Comparison of ENCODE assay signal across 17 cellular contexts in genomic region chr3:171190668-171191067, GRCh38.
DNase-seq lines count a peak whose midpoint lies in the region; ATAC-seq and TF ChIP-seq lines count a peak whose summit lies in the region.
"Had no signal": no experiment of that assay in that cellular context is flagged by ENCODE, and none has a peak within 500 bp of the region (broad histone marks: within the 10 kb centered on the region; RNA-seq: fewer than 3 reads in every experiment).

No MANE protein-coding gene starts in this region.

- DNase-seq in A172 (ENCODE audit: low spot score): peak; percentile 76
- DNase-seq in Caki2 (ENCODE audit: low read depth): peak; percentile 59
- DNase-seq in PC-9: peak in 1 of 2 experiments; percentile 55
- DNase-seq in dermis blood vessel endothelial cell: peak; percentile 68
- DNase-seq in body of pancreas: no peak
- no peak for DNase-seq in activated CD4-positive, CD25-positive, alpha-beta regulatory T cell treated with anti-CD3 and anti-CD28 coated beads, Interleukin-2, amount 50 U/mL, for 72 hours
- DNase-seq: activated CD8-positive, alpha-beta memory T cell treated with anti-CD3 and anti-CD28 coated beads for 24 hours; activated effector memory CD4-positive, alpha-beta T cell treated with anti-CD3 and anti-CD28 coated beads, Interleukin-2, amount 50 U/mL, for 16 hours; Caco-2; left lung; mucosa of descending colon; NCI-H1105; NCI-H524 treated with DMSO at 0.1 percent for 48 hours had no signal

- H3K4me2 ChIP-seq in PC-9: 0 out of 2 replicates have a peak overlapping the region, but pooled peaks have one; percentile 2

- no peaks in the 10 kb centered on the region for H3K27me3 ChIP-seq in PC-9 (ENCODE audit: insufficient read depth, low read depth)
- H3K27me3 ChIP-seq in body of pancreas: no peaks in the 10 kb centered on the region
- H3K27me3 ChIP-seq: left lung, neutrophil, right atrium auricular region had no signal

- H3K27ac ChIP-seq in PC-9 (peak overlapping the region; percentile 18; the same call in 1 of the 2 replicates), body of pancreas (no peak overlapping the region)
- H3K27ac ChIP-seq: HL-60, left lung, neutrophil, right atrium auricular region had no signal

- in situ Hi-C loops in Caki2 (cut with HindIII; ENCODE audit: low pct_unique_long_range_greater_than_20kb, low sequenced_read_pairs): loop anchor here (25.0 kb wide), 1 partner anchor 272 kb away; the partner anchor contains the start of gene TNIK

- TF ChIP-seq CTCF in PC-9 (conservative IDR thresholded peaks at IDR 0.05) (no peak), body of pancreas (IDR thresholded peaks at IDR 0.05) (no peak)

- H2AFZ ChIP-seq in PC-9: no peak overlapping the region

- H3K9me2 ChIP-seq in PC-9 (ENCODE audit: insufficient read depth): no peaks in the 10 kb centered on the region

- H3K4me3 ChIP-seq in PC-9 (no peak overlapping the region), body of pancreas (no peak overlapping the region)
- H3K4me3 ChIP-seq: left lung, mucosa of descending colon, right atrium auricular region had no signal

- intact Hi-C loops in PC-9 (cut with micrococcal nuclease; ENCODE audit: unreplicated experiment) (no loop called here), body of pancreas (cut with DNase I) (no loop called here)

- POLR2A ChIA-PET in PC-9 (lab: Charles Lee; ENCODE audit: unreplicated experiment): no interaction called here

- ATAC-seq in body of pancreas: no peak
- ATAC-seq in GM21390 (IDR thresholded peaks at IDR 0.05; ENCODE audit: unreplicated experiment): no peak
- ATAC-seq: left lung, mucosa of descending colon had no signal

- H3K36me3 ChIP-seq in PC-9 (ENCODE audit: low read depth) (peaks cover 36% of the 10 kb centered on the region), body of pancreas (replicated peaks in 1 of 2; ENCODE audit: insufficient read depth in 1 of 2, low read depth in 2 of 2) (no peaks in the 10 kb centered on the region)
- H3K36me3 ChIP-seq: left lung, neutrophil, right atrium auricular region had no signal

- no peak for TF ChIP-seq POLR2A in body of pancreas (IDR thresholded peaks at IDR 0.05)

- no TSS peak for BruUV-seq in PC-9 (replicated peaks; lab: Mats Ljungman, UMichigan)

- CTCF ChIA-PET in PC-9 (lab: Charles Lee): no interaction called here

- 70 to 93% methylated on average over 1 of the region's 1 CpG for WGBS in body of pancreas, 2 donors

- peaks cover 62% of the 10 kb centered on the region for H3K4me1 ChIP-seq in PC-9 (replicated peaks; ENCODE audit: insufficient read depth)
- H3K4me1 ChIP-seq in body of pancreas: peaks cover 10% of the 10 kb centered on the region

- peaks cover 26% of the 10 kb centered on the region for H3F3A ChIP-seq in PC-9 (ENCODE audit: insufficient read depth, low read depth)

- H3K79me2 ChIP-seq in PC-9 (ENCODE audit: low read depth): peaks cover 2% of the 10 kb centered on the region; the same call in 1 of the 2 replicates

- no peaks in the 10 kb centered on the region for H4K20me1 ChIP-seq in PC-9 (ENCODE audit: insufficient read depth)

- H3K9me3 ChIP-seq in PC-9 (ENCODE audit: insufficient read depth, low read depth) (peaks cover 10% of the 10 kb centered on the region; the same call in 1 of the 2 replicates), body of pancreas (no peaks in the 10 kb centered on the region)
- H3K9me3 ChIP-seq: Caco-2, left lung, mucosa of descending colon, neutrophil, right atrium auricular region had no signal

Comparison
In these comparisons a context has a peak if more than half of its experiments do, and no peak if none do; other contexts are left out.
1. DNase-seq: peak in A172 (single experiment), Caki2 (single experiment) and dermis blood vessel endothelial cell (single experiment); none in body of pancreas (0 of 4) and activated CD4-positive, CD25-positive, alpha-beta regulatory T cell treated with anti-CD3 and anti-CD28 coated beads, Interleukin-2, amount 50 U/mL, for 72 hours (single experiment).